ENCODE assay signal across 23 cellular contexts in genomic region chr3:18357747-18358146, GRCh38.
DNase-seq lines count a peak whose midpoint lies in the region; ATAC-seq and FAIRE-seq lines count a peak whose summit lies in the region.
"Had no signal": no experiment of that assay in that cellular context is flagged by ENCODE, and none has a peak within 500 bp of the region (broad histone marks: within the 10 kb centered on the region; RNA-seq: fewer than 3 reads in every experiment).

No MANE protein-coding gene starts in this region.

- no peak for ATAC-seq in activated CD4-positive, alpha-beta T cell treated with anti-CD3 and anti-CD28 coated beads for 36 hours
- ATAC-seq: Panc1 had no signal

- no peak for FAIRE-seq in GM19239 (lab: Jason Lieb, UNC)
- FAIRE-seq: GM12892, H1 had no signal

- H3K27ac Mint-ChIP-seq in activated CD4-positive, alpha-beta T cell treated with anti-CD3 and anti-CD28 coated beads for 36 hours = peak overlapping the region; percentile 19
- no peak overlapping the region for H3K27ac Mint-ChIP-seq in activated CD4-positive, alpha-beta T cell treated with anti-CD3 and anti-CD28 coated beads, Interleukin-2, amount 10 ng/mL, durations not matched to agents 7 days and 5 days
- peak overlapping the region; percentile 88 for H3K27ac Mint-ChIP-seq in activated naive CD4-positive, alpha-beta T cell treated with anti-CD3 and anti-CD28 coated beads, Interleukin-2, amount 50 U/mL, for 24 hours
- H3K27ac Mint-ChIP-seq in activated naive CD8-positive, alpha-beta T cell treated with anti-CD3 and anti-CD28 coated beads for 36 hours = peak overlapping the region; percentile 72
- H3K27ac Mint-ChIP-seq: CD14-positive monocyte, IgD-negative memory B cell had no signal

- peaks cover 74% of the 10 kb centered on the region for H3K36me3 Mint-ChIP-seq in activated CD4-positive, alpha-beta T cell treated with anti-CD3 and anti-CD28 coated beads for 36 hours (ENCODE audit: low read depth)
- H3K36me3 Mint-ChIP-seq in activated CD4-positive, alpha-beta T cell treated with anti-CD3 and anti-CD28 coated beads, Interleukin-2, amount 10 ng/mL, durations not matched to agents 7 days and 5 days (ENCODE audit: low read depth) = peaks cover 54% of the 10 kb centered on the region
- H3K36me3 Mint-ChIP-seq in activated naive CD4-positive, alpha-beta T cell treated with anti-CD3 and anti-CD28 coated beads, Interleukin-2, amount 50 U/mL, for 24 hours = peaks cover 28% of the 10 kb centered on the region
- H3K36me3 Mint-ChIP-seq in activated naive CD8-positive, alpha-beta T cell treated with anti-CD3 and anti-CD28 coated beads for 36 hours = peaks cover 36% of the 10 kb centered on the region
- H3K36me3 Mint-ChIP-seq: IgD-negative memory B cell had no signal

- intact Hi-C loops in activated CD4-positive, alpha-beta T cell treated with anti-CD3 and anti-CD28 coated beads for 36 hours (cut with DNase I, micrococcal nuclease) = no loop called here

- H3K27me3 Mint-ChIP-seq in activated CD4-positive, alpha-beta T cell treated with anti-CD3 and anti-CD28 coated beads for 36 hours = no peaks in the 10 kb centered on the region
- H3K27me3 Mint-ChIP-seq in activated CD4-positive, alpha-beta T cell treated with anti-CD3 and anti-CD28 coated beads, Interleukin-2, amount 10 ng/mL, durations not matched to agents 7 days and 5 days = no peaks in the 10 kb centered on the region
- H3K27me3 Mint-ChIP-seq in activated naive CD4-positive, alpha-beta T cell treated with anti-CD3 and anti-CD28 coated beads, Interleukin-2, amount 50 U/mL, for 24 hours = no peaks in the 10 kb centered on the region
- no peaks in the 10 kb centered on the region for H3K27me3 Mint-ChIP-seq in activated naive CD8-positive, alpha-beta T cell treated with anti-CD3 and anti-CD28 coated beads for 36 hours

- POLR2A ChIA-PET in activated CD4-positive, alpha-beta T cell treated with anti-CD3 and anti-CD28 coated beads for 36 hours (lab: Charles Lee) = no interaction called here
- POLR2A ChIA-PET in activated CD4-positive, alpha-beta T cell treated with anti-CD3 and anti-CD28 coated beads, Interleukin-2, amount 10 ng/mL, durations not matched to agents 7 days and 5 days (lab: Charles Lee) = no interaction called here

- CTCF ChIA-PET in activated CD4-positive, alpha-beta T cell treated with anti-CD3 and anti-CD28 coated beads for 36 hours (lab: Charles Lee) = no interaction called here
- CTCF ChIA-PET in activated CD4-positive, alpha-beta T cell treated with anti-CD3 and anti-CD28 coated beads, Interleukin-2, amount 10 ng/mL, durations not matched to agents 7 days and 5 days (lab: Charles Lee) = no interaction called here

- H3K4me3 Mint-ChIP-seq in activated CD4-positive, alpha-beta T cell treated with anti-CD3 and anti-CD28 coated beads for 36 hours = no peak overlapping the region
- no peak overlapping the region for H3K4me3 Mint-ChIP-seq in activated CD4-positive, alpha-beta T cell treated with anti-CD3 and anti-CD28 coated beads, Interleukin-2, amount 10 ng/mL, durations not matched to agents 7 days and 5 days
- H3K4me3 Mint-ChIP-seq in activated naive CD4-positive, alpha-beta T cell treated with anti-CD3 and anti-CD28 coated beads, Interleukin-2, amount 50 U/mL, for 24 hours = no peak overlapping the region
- H3K4me3 Mint-ChIP-seq in activated naive CD8-positive, alpha-beta T cell treated with anti-CD3 and anti-CD28 coated beads for 36 hours = no peak overlapping the region
- H3K4me3 Mint-ChIP-seq: CD14-positive monocyte, IgD-negative memory B cell had no signal

- DNase-seq in activated CD4-positive, alpha-beta T cell treated with anti-CD3 and anti-CD28 coated beads for 36 hours = no peak
- DNase-seq in activated CD4-positive, alpha-beta T cell treated with anti-CD3 and anti-CD28 coated beads, Interleukin-2, amount 10 ng/mL, durations not matched to agents 7 days and 5 days = no peak
- DNase-seq in activated naive CD4-positive, alpha-beta T cell (lab: John Stamatoyannopoulos, UW) = no peak
- no peak for DNase-seq in activated naive CD8-positive, alpha-beta T cell treated with anti-CD3 and anti-CD28 coated beads for 36 hours
- DNase-seq in GM19239 (ENCODE audit: insufficient read length, low spot score) = no peak
- DNase-seq in HT-29 (ENCODE audit: low spot score) = no peak
- DNase-seq: 8988T, ACHN, BE2C, DMS153, DND-41, HCEC 1CT, MM.1S, NCI-H2029, NCI-H446 treated with DMSO at 0.1 percent for 48 hours, NCI-H526, SHP77 had no signal

- H3K9me3 Mint-ChIP-seq in activated CD4-positive, alpha-beta T cell treated with anti-CD3 and anti-CD28 coated beads for 36 hours (ENCODE audit: low read depth) = no peaks in the 10 kb centered on the region
- no peaks in the 10 kb centered on the region for H3K9me3 Mint-ChIP-seq in activated CD4-positive, alpha-beta T cell treated with anti-CD3 and anti-CD28 coated beads, Interleukin-2, amount 10 ng/mL, durations not matched to agents 7 days and 5 days
- no peaks in the 10 kb centered on the region for H3K9me3 Mint-ChIP-seq in activated naive CD4-positive, alpha-beta T cell treated with anti-CD3 and anti-CD28 coated beads, Interleukin-2, amount 50 U/mL, for 24 hours
- H3K9me3 Mint-ChIP-seq in activated naive CD8-positive, alpha-beta T cell treated with anti-CD3 and anti-CD28 coated beads for 36 hours = peaks cover 3% of the 10 kb centered on the region
- H3K9me3 Mint-ChIP-seq: CD14-positive monocyte, IgD-negative memory B cell had no signal

- H3K4me1 Mint-ChIP-seq in activated CD4-positive, alpha-beta T cell treated with anti-CD3 and anti-CD28 coated beads for 36 hours = peaks cover 42% of the 10 kb centered on the region
- H3K4me1 Mint-ChIP-seq in activated CD4-positive, alpha-beta T cell treated with anti-CD3 and anti-CD28 coated beads, Interleukin-2, amount 10 ng/mL, durations not matched to agents 7 days and 5 days = peaks cover 36% of the 10 kb centered on the region
- peaks cover 68% of the 10 kb centered on the region for H3K4me1 Mint-ChIP-seq in activated naive CD4-positive, alpha-beta T cell treated with anti-CD3 and anti-CD28 coated beads, Interleukin-2, amount 50 U/mL, for 24 hours
- peaks cover 51% of the 10 kb centered on the region for H3K4me1 Mint-ChIP-seq in activated naive CD8-positive, alpha-beta T cell treated with anti-CD3 and anti-CD28 coated beads for 36 hours
- H3K4me1 Mint-ChIP-seq: CD14-positive monocyte, IgD-negative memory B cell had no signal
